Comparison of ENCODE assay signal across 13 cellular contexts in genomic region chr1:175129182-175129581, GRCh38.
DNase-seq lines count a peak whose midpoint lies in the region; ATAC-seq, FAIRE-seq and TF ChIP-seq lines count a peak whose summit lies in the region.
"Had no signal": no experiment of that assay in that cellular context is flagged by ENCODE, and none has a peak within 500 bp of the region (broad histone marks: within the 10 kb centered on the region; RNA-seq: fewer than 3 reads in every experiment).

No MANE protein-coding gene starts in this region.

- ATAC-seq in GM18511 (IDR thresholded peaks at IDR 0.05; ENCODE audit: unreplicated experiment) (no peak), HG02610 (IDR thresholded peaks at IDR 0.05; ENCODE audit: unreplicated experiment) (no peak)
- ATAC-seq in activated CD4-positive, CD25-positive, alpha-beta regulatory T cell treated with anti-CD3 and anti-CD28 coated beads, Interleukin-2, amount 50 U/mL, for 24 hours, result no peak
- ATAC-seq: effector memory CD8-positive, alpha-beta T cell; pancreas; T-helper 17 cell had no signal

- H3K9me3 ChIP-seq in Loucy (ENCODE audit: insufficient read depth, low read depth, low read length), result no peaks in the 10 kb centered on the region
- no peaks in the 10 kb centered on the region for H3K9me3 ChIP-seq in esophagus muscularis mucosa
- H3K9me3 ChIP-seq in mesodermal cell (ENCODE audit: control insufficient read depth, low read length), result no peaks in the 10 kb centered on the region
- H3K9me3 ChIP-seq: pancreas had no signal

- TF ChIP-seq POLR2A in esophagus muscularis mucosa (IDR thresholded peaks at IDR 0.05; ENCODE audit: low read depth) (no peak), GM12891 (IDR thresholded peaks at IDR 0.05; ENCODE audit: low read depth, low read length) (no peak)

- H3K4me1 ChIP-seq in Loucy (ENCODE audit: insufficient read depth, low read length, poor library complexity, severe bottlenecking) (peaks cover 23% of the 10 kb centered on the region), esophagus muscularis mucosa (peaks cover 52 to 98% (median 93%) of the 10 kb centered on the region in 4 donors), mesodermal cell (ENCODE audit: control insufficient read depth, insufficient read depth, low read length, poor library complexity, severe bottlenecking) (peaks cover 24% of the 10 kb centered on the region)
- H3K4me1 ChIP-seq: pancreas had no signal

- H3F3A ChIP-seq in Loucy (ENCODE audit: low read depth), result no peaks in the 10 kb centered on the region

- TF ChIP-seq CTCF in Loucy (conservative IDR thresholded peaks at IDR 0.05; ENCODE audit: low read length), result no peak
- TF ChIP-seq CTCF in esophagus muscularis mucosa (IDR thresholded peaks at IDR 0.05), result no peak

- FAIRE-seq in GM12891 (lab: Jason Lieb, UNC), result no peak
- FAIRE-seq: pancreas, urothelium cell line had no signal

- H2AFZ ChIP-seq in Loucy (ENCODE audit: low read length), result 0 out of 2 replicates have a peak overlapping the region, but pooled peaks have one; percentile 75

- H3K9ac ChIP-seq in Loucy (ENCODE audit: low read depth, low read length, poor library complexity, severe bottlenecking), result no peak overlapping the region

- H3K36me3 ChIP-seq in Loucy (ENCODE audit: insufficient read depth, low read length), result no peaks in the 10 kb centered on the region
- no peaks in the 10 kb centered on the region for H3K36me3 ChIP-seq in esophagus muscularis mucosa
- H3K36me3 ChIP-seq in mesodermal cell (ENCODE audit: control insufficient read depth, insufficient read depth, low read length), result no peaks in the 10 kb centered on the region
- H3K36me3 ChIP-seq: pancreas had no signal

- H3K4me2 ChIP-seq in Loucy (ENCODE audit: low read depth, low read length, poor library complexity, severe bottlenecking), result no peak overlapping the region

- no peaks in the 10 kb centered on the region for H3K9me2 ChIP-seq in Loucy (replicated peaks; ENCODE audit: low read depth, low read length)

- no peaks in the 10 kb centered on the region for H3K79me2 ChIP-seq in Loucy (ENCODE audit: insufficient read depth, low read length)

- H3K27me3 ChIP-seq in Loucy (ENCODE audit: insufficient read depth, low read length, poor library complexity, severe bottlenecking), result no peaks in the 10 kb centered on the region
- H3K27me3 ChIP-seq in esophagus muscularis mucosa, result no peaks in the 10 kb centered on the region
- H3K27me3 ChIP-seq: pancreas had no signal

- intact Hi-C loops in esophagus muscularis mucosa (cut with DNase I), result loop anchor here (5.0 kb wide), 1 partner anchor 97 kb away; no protein-coding TSS in a partner anchor

- peak; percentile 41 for TF ChIP-seq EP300 in esophagus muscularis mucosa (IDR thresholded peaks at IDR 0.05)

- WGBS in esophagus muscularis mucosa, result 26% methylated on average over 1 of the region's 1 CpG
- WGBS in mesodermal cell (ENCODE audit: insufficient coverage in 2 of 2), 2 experiments, result no CpG with 5 or more reads among the region's 1 CpG

- H3K4me3 ChIP-seq in Loucy (ENCODE audit: low read length, poor library complexity, severe bottlenecking) (no peak overlapping the region), esophagus muscularis mucosa (peak overlapping the region in 2 of 4 donors; percentile 10 to 19), mesodermal cell (ENCODE audit: extremely low read depth, insufficient read depth, low read length, poor library complexity, severe bottlenecking) (no peak overlapping the region)
- H3K4me3 ChIP-seq: pancreas had no signal

- H3K27ac ChIP-seq in esophagus muscularis mucosa (replicated peaks in 1 of 4) (peak overlapping the region; percentile 73 to 84 (median 80)), mesodermal cell (ENCODE audit: low read depth, low read length, severe bottlenecking) (peak overlapping the region; percentile 57)
- H3K27ac ChIP-seq: pancreas had no signal

- no peaks in the 10 kb centered on the region for H4K20me1 ChIP-seq in Loucy (ENCODE audit: insufficient read depth, low read length, poor library complexity, severe bottlenecking)

- DNase-seq in AG08395 (ENCODE audit: low spot score) (peak; percentile 86), esophagus muscularis mucosa (ENCODE audit: extremely low spot score) (no peak), GM12891 (ENCODE audit: insufficient read length, low spot score) (no peak)
- DNase-seq: effector memory CD8-positive, alpha-beta T cell; NK-92 treated with Interleukin-12 subunit alpha and Interleukin-12 subunit beta, amount 100 ng/mL, for 24 hours; pancreas; T-helper 17 cell had no signal

TF ChIP-seq in GM12891, 5 proteins besides CTCF, POLR2A, EP300 and RAD21:
- no peak for TF ChIP-seq SPI1 (IDR thresholded peaks at IDR 0.05; ENCODE audit: low read depth, low read length)
- no peak for TF ChIP-seq POLR2AphosphoS5 (IDR thresholded peaks at IDR 0.05; ENCODE audit: low read depth, low read length)
- TF ChIP-seq POU2F2 (IDR thresholded peaks at IDR 0.05; ENCODE audit: low read depth, low read length), result no peak
- no peak for TF ChIP-seq PAX5 (IDR thresholded peaks at IDR 0.05; ENCODE audit: insufficient read depth, low read length, severe bottlenecking)
- TF ChIP-seq TAF1 (IDR thresholded peaks at IDR 0.05; ENCODE audit: low read depth, low read length), result no peak
TF ChIP-seq in GM12891: peak in this region for 0.
